Comparison of ENCODE assay signal across 9 cellular contexts in genomic region chr5:178232920-178233429, GRCh38. TPM values are rescaled to one million over a fixed set of nuclear protein-coding genes. Genes with fewer than 3 reads are reported as not detected.
DNase-seq lines count a peak whose midpoint lies in the region; FAIRE-seq and TF ChIP-seq lines count a peak whose summit lies in the region.
"Had no signal": no experiment of that assay in that cellular context is flagged by ENCODE, and none has a peak within 500 bp of the region (broad histone marks: within the 10 kb centered on the region; RNA-seq: fewer than 3 reads in every experiment).

No MANE protein-coding gene starts in this region.

- H3K36me3 Mint-ChIP-seq in CD14-positive monocyte (peaks cover 31 to 35% of the 10 kb centered on the region in 2 donors), chondrocyte (ENCODE audit: low read depth) (peaks cover 16% of the 10 kb centered on the region), nephron (ENCODE audit: low read depth) (peaks cover 31% of the 10 kb centered on the region)

- DNase-seq in CD14-positive monocyte (ENCODE audit: low spot score) (no peak), HL-60 (ENCODE audit: low read depth in 1 of 2, low spot score in 1 of 2) (no peak), chondrocyte (ENCODE audit: low spot score) (no peak), SK-N-DZ (ENCODE audit: low spot score) (no peak), ecto neural progenitor cell (ENCODE audit: low spot score) (no peak), GM12891 (ENCODE audit: insufficient read length, low spot score) (no peak), NCI-H2171 treated with DMSO at 0.1 percent for 48 hours (lab: John Stamatoyannopoulos, UW) (no peak)

- intact Hi-C loops in CD14-positive monocyte (cut with micrococcal nuclease), result no loop called here

- H3K4me1 Mint-ChIP-seq in CD14-positive monocyte, result peaks cover 65% of the 10 kb centered on the region
- H3K4me1 Mint-ChIP-seq in chondrocyte (ENCODE audit: low read depth), result peaks cover 31% of the 10 kb centered on the region
- peaks cover 46% of the 10 kb centered on the region for H3K4me1 Mint-ChIP-seq in nephron

- peak overlapping the region; percentile 74 to 90 (median 86) for H3K27ac Mint-ChIP-seq in CD14-positive monocyte
- H3K27ac Mint-ChIP-seq in chondrocyte (ENCODE audit: unreplicated experiment), result peak overlapping the region; percentile 65
- H3K27ac Mint-ChIP-seq in nephron, result peak overlapping the region; percentile 74 to 90 (median 82)

- FAIRE-seq in GM12891 (lab: Jason Lieb, UNC), result no peak
- FAIRE-seq: islet of Langerhans had no signal

- no peak for TF ChIP-seq POLR2A in GM12891 (IDR thresholded peaks at IDR 0.05; ENCODE audit: low read depth, low read length)

- H3K27me3 Mint-ChIP-seq in CD14-positive monocyte (ENCODE audit: low read depth in 3 of 3) (no peaks in the 10 kb centered on the region), chondrocyte (ENCODE audit: low read depth) (no peaks in the 10 kb centered on the region), nephron (ENCODE audit: low read depth) (no peaks in the 10 kb centered on the region)

- H3K27ac ChIP-seq in HL-60 (replicated peaks), result peak overlapping the region; percentile 83

- H3K4me3 Mint-ChIP-seq in CD14-positive monocyte, result peak overlapping the region; percentile 69 to 73
- H3K4me3 Mint-ChIP-seq in chondrocyte (ENCODE audit: unreplicated experiment), result peak overlapping the region; percentile 59
- H3K4me3 Mint-ChIP-seq in nephron, result peak overlapping the region; percentile 74 to 92 (median 81)

- TF ChIP-seq CTCF in CD14-positive monocyte (IDR thresholded peaks at IDR 0.05) (no peak), HL-60 (IDR thresholded peaks at IDR 0.05; ENCODE audit: insufficient read depth, low read length) (no peak), chondrocyte (IDR thresholded peaks at IDR 0.05) (no peak), nephron (IDR thresholded peaks at IDR 0.05; ENCODE audit: unreplicated experiment in 3 of 3) (no peak)

- peak overlapping the region; percentile 90 for H3K4me3 ChIP-seq in HL-60 (replicated peaks; ENCODE audit: insufficient read depth, low read length)

- H3K27me3 ChIP-seq in HL-60 (ENCODE audit: insufficient read depth, poor library complexity, severe bottlenecking), result no peaks in the 10 kb centered on the region

- H3K9me3 Mint-ChIP-seq in CD14-positive monocyte, result peaks cover 0 to 2% (median 0%) of the 10 kb centered on the region in 7 donors
- peaks cover under 1% of the 10 kb centered on the region for H3K9me3 Mint-ChIP-seq in chondrocyte (ENCODE audit: low read depth)
- H3K9me3 Mint-ChIP-seq in nephron, result no peaks in the 10 kb centered on the region

TF ChIP-seq in GM12891, 5 proteins besides CTCF, POLR2A, EP300 and RAD21:
- TF ChIP-seq POLR2AphosphoS5 (IDR thresholded peaks at IDR 0.05; ENCODE audit: low read depth, low read length), result no peak
- no peak for TF ChIP-seq POU2F2 (IDR thresholded peaks at IDR 0.05; ENCODE audit: low read depth, low read length)
- TF ChIP-seq SPI1 (IDR thresholded peaks at IDR 0.05; ENCODE audit: low read depth, low read length), result no peak
- TF ChIP-seq TAF1 (IDR thresholded peaks at IDR 0.05; ENCODE audit: low read depth, low read length), result no peak
- no peak for TF ChIP-seq PAX5 (IDR thresholded peaks at IDR 0.05; ENCODE audit: insufficient read depth, low read length, severe bottlenecking)

RNA-seq across cellular contexts. Expression of gene PHYKPL, which starts 0.4 kb away (rescaled TPM):
- polyA plus RNA-seq in CD14-positive monocyte, result 10 to 100 TPM; 39.2 to 43.0 TPM
- 40.0 to 49.1 TPM (median 43.8 TPM) in 3 replicates for total RNA-seq in chondrocyte
- 6.3 and 6.7 TPM in 2 replicates for polyA plus RNA-seq in SK-N-DZ (2014; cell fraction: cytosol; rRNA removed)
- 45.2 and 56.1 TPM in 2 replicates for polyA plus RNA-seq in SK-N-DZ (2014; cell fraction: nucleus; rRNA removed)
- 24.9 TPM for polyA plus RNA-seq in GM12891 (2012; ENCODE audit: low read depth, missing spikeins)

RNA-seq across cellular contexts. Expression of gene HNRNPAB, which starts 28.6 kb away (rescaled TPM):
- 10 to 100 TPM; 54.2 to 59.4 TPM for polyA plus RNA-seq in CD14-positive monocyte
- 152 to 215 TPM (median 156 TPM) in 3 replicates for total RNA-seq in chondrocyte
- 198 and 227 TPM in 2 replicates for polyA plus RNA-seq in SK-N-DZ (2014; cell fraction: cytosol; rRNA removed)
- 117 and 183 TPM in 2 replicates for polyA plus RNA-seq in SK-N-DZ (2014; cell fraction: nucleus; rRNA removed)
- 163 TPM for polyA plus RNA-seq in GM12891 (2012; ENCODE audit: low read depth, missing spikeins)

RNA-seq across cellular contexts. Expression of gene GMCL2, which starts 45.8 kb away (rescaled TPM):
- polyA plus RNA-seq in CD14-positive monocyte, result not detected
- not detected in 3 replicates for total RNA-seq in chondrocyte
- polyA plus RNA-seq in SK-N-DZ (2014; cell fraction: cytosol; rRNA removed), result not detected in 2 replicates
- not detected in 2 replicates for polyA plus RNA-seq in SK-N-DZ (2014; cell fraction: nucleus; rRNA removed)
- 0.03 TPM for polyA plus RNA-seq in GM12891 (2012; ENCODE audit: low read depth, missing spikeins)
